Comparison of ENCODE assay signal across 13 cellular contexts in the genomic region with DNA sequence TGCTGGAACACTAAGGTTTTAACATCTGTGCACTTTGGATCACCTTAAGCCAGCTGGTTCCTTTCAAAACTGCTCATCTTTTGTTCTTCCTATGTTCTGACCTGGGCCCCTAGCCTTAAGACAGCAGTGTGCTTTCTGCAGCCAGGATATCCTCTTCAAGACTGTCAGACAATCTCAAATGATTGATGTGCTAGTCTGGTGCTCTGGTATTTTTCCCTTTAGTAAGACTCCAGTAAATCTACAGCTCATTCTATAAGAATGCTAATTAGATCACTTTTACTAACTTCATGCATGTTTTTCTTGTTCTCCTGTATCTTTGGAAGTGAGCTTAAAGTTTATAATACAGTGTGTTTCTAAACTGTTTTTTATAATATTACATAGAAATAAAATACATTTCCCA.
DNase-seq lines count a peak whose midpoint lies in the region; ATAC-seq and TF ChIP-seq lines count a peak whose summit lies in the region.
"Had no signal": no experiment of that assay in that cellular context is flagged by ENCODE, and none has a peak within 500 bp of the region (broad histone marks: within the 10 kb centered on the region; RNA-seq: fewer than 3 reads in every experiment).

No MANE protein-coding gene starts in this region.

- H3K36me3 ChIP-seq in BJ (ENCODE audit: control insufficient read depth, insufficient read depth, low read length) = no peaks in the 10 kb centered on the region
- H3K36me3 ChIP-seq in colonic mucosa = no peaks in the 10 kb centered on the region
- H3K36me3 ChIP-seq: thyroid gland had no signal

- ATAC-seq in GM21526 (IDR thresholded peaks at IDR 0.05; ENCODE audit: low FRiP score, unreplicated experiment) (no peak), HG03108 (IDR thresholded peaks at IDR 0.05; ENCODE audit: unreplicated experiment) (no peak), GM18511 (IDR thresholded peaks at IDR 0.05; ENCODE audit: unreplicated experiment) (no peak)

- DNase-seq in BJ (ENCODE audit: low read depth) (peak; percentile 61), LHCN-M2 (ENCODE audit: low read depth) (peak; percentile 85), colonic mucosa (no peak), myocyte (ENCODE audit: low read depth) (peak; percentile 27), NCI-H748 treated with DMSO at 0.1 percent for 48 hours (lab: John Stamatoyannopoulos, UW) (no peak)
- DNase-seq: activated CD4-positive, alpha-beta T cell treated with anti-CD3 and anti-CD28 coated beads, Interleukin-2, amount 10 ng/mL, durations not matched to agents 24 days and 14 days; COR-L47; NCI-H2029; SHP77 treated with DMSO at 0.1 percent for 48 hours; thyroid gland had no signal

- no peaks in the 10 kb centered on the region for H3K9me3 ChIP-seq in colonic mucosa
- H3K9me3 ChIP-seq: thyroid gland had no signal

- H3K4me1 ChIP-seq in colonic mucosa = peaks cover 4% of the 10 kb centered on the region
- H3K4me1 ChIP-seq: thyroid gland had no signal

- no peak for TF ChIP-seq CTCF in BJ (IDR thresholded peaks at IDR 0.05; ENCODE audit: insufficient read depth, low read depth, low read length)
- no peak for TF ChIP-seq CTCF in colonic mucosa (IDR thresholded peaks at IDR 0.05)

- H3K27me3 ChIP-seq in BJ (ENCODE audit: control insufficient read depth, insufficient read depth, low read length) (no peaks in the 10 kb centered on the region), colonic mucosa (no peaks in the 10 kb centered on the region)
- H3K27me3 ChIP-seq: thyroid gland had no signal

- CTCF ChIA-PET in BJ (lab: Yijun Ruan, JAX) = interaction anchor here (1.0 to 6.1 kb wide), 4 partner anchors 12 to 138 kb away, joined by 3 to 29 read pairs (median 5); no protein-coding TSS in a partner anchor

- intact Hi-C loops in colonic mucosa (cut with DNase I) = no loop called here

- POLR2A ChIA-PET in BJ (lab: Charles Lee) = no interaction called here

- H3K27ac ChIP-seq in colonic mucosa = peak overlapping the region; percentile 81
- H3K27ac ChIP-seq: thyroid gland had no signal

- H3K9ac ChIP-seq in colonic mucosa (ENCODE audit: low read depth in 2 of 2, low read length in 2 of 2) = peak overlapping the region in 1 of 2 donors; percentile 57

- H3K4me3 ChIP-seq in BJ (ENCODE audit: low read depth, low read length) = no peak overlapping the region
- no peak overlapping the region for H3K4me3 ChIP-seq in colonic mucosa
- H3K4me3 ChIP-seq: thyroid gland had no signal

Comparison
In these comparisons a context has a peak if more than half of its experiments do, and no peak if none do; other contexts are left out.
1. DNase-seq: peak in BJ (single experiment), LHCN-M2 (single experiment) and myocyte (single experiment); none in colonic mucosa (single experiment) and NCI-H748 treated with DMSO at 0.1 percent for 48 hours (single experiment).